Comparison of ENCODE assay signal across 8 cellular contexts in the genomic region with DNA sequence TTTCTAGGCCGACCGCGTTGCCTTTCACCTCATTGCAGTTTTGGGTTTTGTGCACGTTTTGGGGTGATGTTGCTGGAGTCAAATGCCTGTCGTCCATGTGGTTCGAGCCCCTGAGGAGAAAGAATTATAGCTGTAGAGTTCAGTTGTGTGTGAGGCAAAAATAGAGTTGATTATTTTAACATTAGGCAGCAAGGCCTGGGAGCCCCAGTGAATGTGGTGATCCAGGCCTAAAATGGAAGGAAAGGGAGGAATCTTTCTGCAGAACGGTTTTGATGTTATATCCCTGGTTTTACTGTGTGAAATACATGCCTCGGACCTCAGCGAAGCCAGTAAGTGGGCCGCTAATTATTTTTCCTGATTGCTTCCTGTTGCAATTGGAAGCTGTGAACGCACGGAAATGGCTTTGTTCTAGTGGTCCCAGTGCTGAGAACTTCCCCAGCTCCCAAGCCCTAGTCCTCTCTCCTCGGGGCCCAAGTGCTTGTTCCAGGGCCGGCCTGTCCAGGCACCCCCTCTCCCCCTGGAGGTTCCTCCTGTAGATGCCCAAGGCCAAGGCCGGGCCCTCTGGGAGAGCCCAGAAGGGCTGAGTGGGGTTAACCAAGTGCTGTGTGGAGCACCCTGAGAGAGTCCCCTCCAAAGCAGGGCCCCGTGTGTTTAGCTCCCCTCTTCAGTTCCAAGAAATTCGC. TPM values are rescaled to one million over a fixed set of nuclear protein-coding genes. Genes with fewer than 3 reads are reported as not detected.
DNase-seq lines count a peak whose midpoint lies in the region; ATAC-seq, FAIRE-seq and TF ChIP-seq lines count a peak whose summit lies in the region.

No MANE protein-coding gene starts in this region.

- H4K20me1 ChIP-seq in PC-9 (ENCODE audit: insufficient read depth): peaks cover 26% of the 10 kb centered on the region

- POLR2A ChIA-PET in PC-9 (lab: Charles Lee; ENCODE audit: unreplicated experiment): interaction anchor here (0.7 kb wide), 1 partner anchor 1021 kb away, joined by 3 read pairs; no protein-coding TSS in a partner anchor

- intact Hi-C loops in PC-9 (cut with micrococcal nuclease; ENCODE audit: unreplicated experiment): loop anchor here (1.0 kb wide), 2 partner anchors 40 to 66 kb away; no protein-coding TSS in a partner anchor

- H3K4me3 ChIP-seq in PC-9 (peak overlapping the region; percentile 89), parathyroid adenoma (ENCODE audit: low read depth, low read length) (no peak overlapping the region)

- H3K4me2 ChIP-seq in PC-9 (peak overlapping the region; percentile 96), parathyroid adenoma (ENCODE audit: low read length) (peak overlapping the region; percentile 80)

- H3K27me3 ChIP-seq in PC-9 (ENCODE audit: insufficient read depth, low read depth): no peaks in the 10 kb centered on the region
- no peaks in the 10 kb centered on the region for H3K27me3 ChIP-seq in parathyroid adenoma (ENCODE audit: control insufficient read depth, insufficient read depth, low read length)

- H3K4me1 ChIP-seq in PC-9 (replicated peaks; ENCODE audit: insufficient read depth) (peaks cover 39% of the 10 kb centered on the region), parathyroid adenoma (peaks cover 6% of the 10 kb centered on the region)

- CTCF ChIA-PET in PC-9 (lab: Charles Lee): interaction anchor here (0.6 to 0.7 kb wide), 2 partner anchors 17 to 54 kb away, joined by 4 read pairs; no protein-coding TSS in a partner anchor

- peak overlapping the region; percentile 83; the same call in 1 of the 2 replicates for H2AFZ ChIP-seq in PC-9
- H2AFZ ChIP-seq in parathyroid adenoma: peak overlapping the region; percentile 22

- TF ChIP-seq CTCF in PC-9 (conservative IDR thresholded peaks at IDR 0.05): 0 out of 2 replicates have a peak, but pooled peaks have one; percentile 22
- TF ChIP-seq CTCF in parathyroid adenoma (IDR thresholded peaks at IDR 0.05): no peak

- BruUV-seq in PC-9 (replicated peaks; lab: Mats Ljungman, UMichigan): TSS peak; percentile 96

- no peaks in the 10 kb centered on the region for H3K36me3 ChIP-seq in PC-9 (ENCODE audit: low read depth)
- no peaks in the 10 kb centered on the region for H3K36me3 ChIP-seq in parathyroid adenoma (ENCODE audit: control insufficient read depth, insufficient read depth, low read length)

- DNase-seq in Daoy (ENCODE audit: low read depth) (peak; percentile 39), PC-9 (no peak), DMS114 treated with DMSO at 0.1 percent for 48 hours (lab: John Stamatoyannopoulos, UW; ENCODE audit: unreplicated experiment) (no peak), GM19239 (ENCODE audit: insufficient read length, low spot score) (no peak)
- no peak for DNase-seq in stimulated activated CD4-positive, alpha-beta T cell treated with anti-CD3 and anti-CD28 coated beads, Interleukin-15, amount 100 ng/mL, for 24 hours

- peak overlapping the region; percentile 75 for H3K27ac ChIP-seq in PC-9
- H3K27ac ChIP-seq in parathyroid adenoma: peak overlapping the region; percentile 42

- peaks cover 54% of the 10 kb centered on the region for H3F3A ChIP-seq in PC-9 (ENCODE audit: insufficient read depth, low read depth)

- H3K9me3 ChIP-seq in PC-9 (ENCODE audit: insufficient read depth, low read depth) (no peaks in the 10 kb centered on the region), parathyroid adenoma (ENCODE audit: control insufficient read depth, low read length) (no peaks in the 10 kb centered on the region)

- no peak overlapping the region for H3K9ac ChIP-seq in parathyroid adenoma

- H3K9me2 ChIP-seq in PC-9 (ENCODE audit: insufficient read depth): no peaks in the 10 kb centered on the region

- H3K79me2 ChIP-seq in PC-9 (ENCODE audit: low read depth) (peaks cover 61% of the 10 kb centered on the region), parathyroid adenoma (peaks cover 21% of the 10 kb centered on the region)

- FAIRE-seq in GM19239 (lab: Jason Lieb, UNC): no peak

- ATAC-seq in esophagus mucosa: peak; percentile 8
- ATAC-seq in GM18858 (IDR thresholded peaks at IDR 0.05; ENCODE audit: unreplicated experiment): no peak

RNA-seq across cellular contexts. Expression of a gene that starts 2.0 kb away (rescaled TPM):
- total RNA-seq in Daoy (2014; rRNA removed; shearing (Covaris generic)): 13.8 and 17.2 TPM in 2 replicates
- total RNA-seq in PC-9 (2021) (112 and 129 TPM in 2 replicates), esophagus mucosa (15.9 TPM)

RNA-seq across cellular contexts. Expression of a gene that starts 42.6 kb away (rescaled TPM):
- total RNA-seq in Daoy (2014; rRNA removed; shearing (Covaris generic)): 32.2 and 46.7 TPM in 2 replicates
- total RNA-seq in PC-9 (2021) (27.2 and 37.7 TPM in 2 replicates), esophagus mucosa (19.9 TPM)
